21 cellular contexts compared by ENCODE assay signal in genomic region chr15:25635190-25635589, GRCh38.
"Had no signal": no experiment of that assay in that cellular context is flagged by ENCODE, and none has a peak within 500 bp of the region (broad histone marks: within the 10 kb centered on the region; RNA-seq: fewer than 3 reads in every experiment).

No MANE protein-coding gene starts in this region.

- H3K27ac Mint-ChIP-seq: activated naive CD4-positive, alpha-beta T cell treated with anti-CD3 and anti-CD28 coated beads, Interleukin-2, amount 50 U/mL, for 24 hours; naive thymus-derived CD4-positive, alpha-beta T cell; stimulated activated memory B cell treated with anti-CD40 and anti-IgM and Interleukin-4, amounts not matched to agents 10 μg/mL and 1 μg/mL and 100 μg/mL, for 72 hours had no signal

- H3K9me3 Mint-ChIP-seq: activated naive CD4-positive, alpha-beta T cell treated with anti-CD3 and anti-CD28 coated beads, Interleukin-2, amount 50 U/mL, for 24 hours; central memory CD8-positive, alpha-beta T cell; stimulated activated memory B cell treated with anti-CD40 and anti-IgM and Interleukin-4, amounts not matched to agents 10 μg/mL and 1 μg/mL and 100 μg/mL, for 72 hours had no signal

- H3K36me3 Mint-ChIP-seq: activated naive CD4-positive, alpha-beta T cell treated with anti-CD3 and anti-CD28 coated beads, Interleukin-2, amount 50 U/mL, for 24 hours; naive thymus-derived CD4-positive, alpha-beta T cell; stimulated activated memory B cell treated with anti-CD40 and anti-IgM and Interleukin-4, amounts not matched to agents 10 μg/mL and 1 μg/mL and 100 μg/mL, for 72 hours had no signal

- DNase-seq: activated CD4-positive, alpha-beta T cell treated with anti-CD3 and anti-CD28 coated beads, Interleukin-2, amount 50 U/mL, for 1 hour; activated CD8-positive, alpha-beta memory T cell treated with anti-CD3 and anti-CD28 coated beads, Interleukin-2, amount 50 U/mL, for 4 hours; activated effector memory CD4-positive, alpha-beta T cell treated with anti-CD3 and anti-CD28 coated beads, Interleukin-2, amount 50 U/mL, for 16 hours; activated T-cell treated with anti-CD3 and anti-CD28 coated beads, Interleukin-2, amount 50 U/mL, for 48 hours; erythroblast; heart left ventricle; mesendoderm; naive thymus-derived CD4-positive, alpha-beta T cell; pancreas; right lobe of liver; spleen; stimulated activated CD4-positive, alpha-beta T cell treated with anti-CD3 and anti-CD28 coated beads, Interleukin-4, amount 100 ng/mL, for 4 hours; testis; upper lobe of right lung had no signal

- FAIRE-seq: endometrium, pancreas had no signal

- H3K4me1 Mint-ChIP-seq: activated naive CD4-positive, alpha-beta T cell treated with anti-CD3 and anti-CD28 coated beads, Interleukin-2, amount 50 U/mL, for 24 hours; central memory CD8-positive, alpha-beta T cell; naive thymus-derived CD4-positive, alpha-beta T cell; stimulated activated memory B cell treated with anti-CD40 and anti-IgM and Interleukin-4, amounts not matched to agents 10 μg/mL and 1 μg/mL and 100 μg/mL, for 72 hours had no signal

- H3K4me3 ChIP-seq: ascending aorta, coronary artery, gastroesophageal sphincter, heart left ventricle, pancreas, right lobe of liver, spleen, testis, upper lobe of right lung had no signal

- H3K4me3 Mint-ChIP-seq: activated naive CD4-positive, alpha-beta T cell treated with anti-CD3 and anti-CD28 coated beads, Interleukin-2, amount 50 U/mL, for 24 hours; central memory CD8-positive, alpha-beta T cell; naive thymus-derived CD4-positive, alpha-beta T cell; stimulated activated memory B cell treated with anti-CD40 and anti-IgM and Interleukin-4, amounts not matched to agents 10 μg/mL and 1 μg/mL and 100 μg/mL, for 72 hours had no signal
